In the genomic region with DNA sequence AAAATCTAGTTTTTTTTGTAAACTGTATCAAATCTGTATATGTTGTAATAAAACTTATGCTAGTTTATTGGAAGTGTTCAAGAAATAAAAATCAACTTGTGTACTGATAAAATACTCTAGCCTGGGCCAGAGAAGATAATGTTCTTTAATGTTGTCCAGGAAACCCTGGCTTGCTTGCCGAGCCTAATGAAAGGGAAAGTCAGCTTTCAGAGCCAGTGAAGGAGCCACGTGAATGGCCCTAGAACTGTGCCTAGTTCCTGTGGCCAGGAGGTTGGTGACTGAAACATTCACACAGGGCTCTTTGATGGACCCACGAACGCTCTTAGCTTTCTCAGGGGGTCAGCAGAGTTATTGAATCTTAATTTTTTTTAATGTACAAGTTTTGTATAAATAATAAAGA, we compare ENCODE assay signal across 14 cellular contexts.
"Had no signal": no experiment of that assay in that cellular context is flagged by ENCODE, and none has a peak within 500 bp of the region (broad histone marks: within the 10 kb centered on the region; RNA-seq: fewer than 3 reads in every experiment).

No MANE protein-coding gene starts in this region.

- DNase-seq: activated CD4-positive, alpha-beta T cell treated with anti-CD3 and anti-CD28 coated beads, Interleukin-2, amount 50 U/mL, for 4 hours; activated CD4-positive, CD25-positive, alpha-beta regulatory T cell treated with anti-CD3 and anti-CD28 coated beads, Interleukin-2, amount 50 U/mL, for 72 hours; activated CD8-positive, alpha-beta memory T cell treated with anti-CD3 and anti-CD28 coated beads, Interleukin-2, amount 10 ng/mL, durations not matched to agents 7 days and 5 days; activated gamma-delta T cell treated with Interleukin-2 at 50 U/mL for 16 hours; activated naive CD8-positive, alpha-beta T cell treated with anti-CD3 and anti-CD28 coated beads for 36 hours; activated T-cell treated with anti-CD3 and anti-CD28 coated beads, Interleukin-2, amount 50 U/mL, for 4 hours; immature natural killer cell; left colon; mammary epithelial cell; stimulated activated CD4-positive, alpha-beta T cell treated with anti-CD3 and anti-CD28 coated beads, Interleukin-15, amount 100 ng/mL, for 24 hours; stimulated activated CD4-positive, alpha-beta T cell treated with anti-CD3 and anti-CD28 coated beads, Interleukin-4, amount 100 ng/mL, for 24 hours; transverse colon had no signal

- H3K4me3 ChIP-seq: breast epithelium, transverse colon had no signal

- H3K27me3 ChIP-seq: breast epithelium, transverse colon had no signal

- H3K4me1 ChIP-seq: breast epithelium had no signal

- H3K27ac ChIP-seq: breast epithelium, transverse colon had no signal

- H3K9me3 ChIP-seq: breast epithelium, transverse colon had no signal

- ATAC-seq: activated CD8-positive, alpha-beta memory T cell treated with anti-CD3 and anti-CD28 coated beads, Interleukin-2, amount 10 ng/mL, durations not matched to agents 7 days and 5 days; activated T-cell treated with anti-CD3 and anti-CD28 coated beads, Interleukin-2, amount 50 U/mL, for 4 hours; left colon; natural killer cell treated with Interleukin-12 subunit alpha and Interleukin-12 subunit beta and Interleukin-15 and Interleukin-18, amount 100 ng/mL, for 72 hours had no signal
